8 cellular contexts compared by ENCODE assay signal in genomic region chr15:90838066-90838465, GRCh38. TPM values are rescaled to one million over a fixed set of nuclear protein-coding genes. Genes with fewer than 3 reads are reported as not detected.
DNase-seq lines count a peak whose midpoint lies in the region; ATAC-seq and TF ChIP-seq lines count a peak whose summit lies in the region.
"Had no signal": no experiment of that assay in that cellular context is flagged by ENCODE, and none has a peak within 500 bp of the region (broad histone marks: within the 10 kb centered on the region; RNA-seq: fewer than 3 reads in every experiment).

No MANE protein-coding gene starts in this region.

- peaks cover 2 to 37% (median 15%) of the 10 kb centered on the region in 4 donors for H3K4me1 ChIP-seq in upper lobe of left lung

- no peaks in the 10 kb centered on the region for H3K27me3 ChIP-seq in upper lobe of left lung

- H3K4me3 ChIP-seq in upper lobe of left lung: no peak overlapping the region

- no peak overlapping the region for H3K27ac ChIP-seq in upper lobe of left lung

- DNase-seq in T-helper 2 cell (peak; percentile 51 to 96 (median 77)), putamen (ENCODE audit: low spot score) (peak; percentile 47), upper lobe of left lung (peak in 1 of 2 donors; percentile 50), NCI-H2196 treated with DMSO at 0.1 percent for 48 hours (lab: John Stamatoyannopoulos, UW; ENCODE audit: unreplicated experiment) (no peak), NCI-H2107 treated with DMSO at 0.1 percent for 48 hours (lab: John Stamatoyannopoulos, UW; ENCODE audit: unreplicated experiment) (no peak)
- DNase-seq in activated effector memory CD4-positive, alpha-beta T cell treated with Interleukin-2 at 50 U/mL for 16 hours: peak; percentile 82
- DNase-seq: NCI-H510A treated with DMSO at 0.1 percent for 48 hours had no signal

- no peak for TF ChIP-seq CTCF in upper lobe of left lung (IDR thresholded peaks at IDR 0.05)

- ATAC-seq in upper lobe of left lung (ENCODE audit: low FRiP score in 2 of 2) (peak; percentile 14 to 20), HG03378 (IDR thresholded peaks at IDR 0.05; ENCODE audit: unreplicated experiment) (no peak)

- 58 to 86% methylated on average over 2 to 12 of the region's 14 CpGs for WGBS in upper lobe of left lung, 2 donors

- no peak for TF ChIP-seq EP300 in upper lobe of left lung (IDR thresholded peaks at IDR 0.05)

- no peaks in the 10 kb centered on the region for H3K36me3 ChIP-seq in upper lobe of left lung

- no peaks in the 10 kb centered on the region for H3K9me3 ChIP-seq in upper lobe of left lung

- no peak for TF ChIP-seq POLR2A in upper lobe of left lung (IDR thresholded peaks at IDR 0.05)

RNA-seq across cellular contexts. Expression of gene FURIN, which starts 30.3 kb away (rescaled TPM):
- 100 to 1,000 TPM in 4 of 6 donors, 10 to 100 TPM in 2; 59.0 to 150 (median 108) TPM for total RNA-seq in upper lobe of left lung

RNA-seq across cellular contexts. Expression of gene FES, which starts 46.2 kb away (rescaled TPM):
- total RNA-seq in upper lobe of left lung: 100 to 1,000 TPM in 2 of 6 donors, 10 to 100 TPM in 4; 33.4 to 144 (median 68.3) TPM

Comparison
In these comparisons a context has a peak if more than half of its experiments do, and no peak if none do; other contexts are left out.
1. DNase-seq: peak in T-helper 2 cell (5 of 5), activated effector memory CD4-positive, alpha-beta T cell treated with Interleukin-2 at 50 U/mL for 16 hours (single experiment) and putamen (single experiment); none in NCI-H2196 treated with DMSO at 0.1 percent for 48 hours (single experiment) and NCI-H2107 treated with DMSO at 0.1 percent for 48 hours (single experiment).